ENCODE assay signal across 1 cellular context in genomic region chr4:129095811-129096454, GRCh38.
TF ChIP-seq lines count a peak whose summit lies in the region.

C4orf33 (plus strand) TSS chr4:129096152; CDS start chr4:129102611, 6,459 bp downstream.

TF ChIP-seq in K562, 482 proteins besides CTCF, POLR2A, EP300 and RAD21 (continued from another document):
- TF ChIP-seq TBL1XR1 (IDR thresholded peaks at IDR 0.05; ENCODE audit: low read length in 2 of 2) = no peak
- no peak for TF ChIP-seq ZNF239 (CRISPR knock-in tag; IDR thresholded peaks at IDR 0.05)
- peak; percentile 99 for TF ChIP-seq SPI1 (IDR thresholded peaks at IDR 0.05; ENCODE audit: borderline replicate concordance, low read depth, low read length)
- TF ChIP-seq TCF3 (CRISPR knock-in tag; IDR thresholded peaks at IDR 0.05) = no peak
- TF ChIP-seq PTBP1 (IDR thresholded peaks at IDR 0.05; ENCODE audit: low read depth, low read length) = no peak
- no peak for TF ChIP-seq CREB5 (CRISPR knock-in tag; IDR thresholded peaks at IDR 0.05)
- no peak for TF ChIP-seq HNRNPLL (IDR thresholded peaks at IDR 0.05; ENCODE audit: low read depth, low read length, poor library complexity, severe bottlenecking)
- TF ChIP-seq SIX5 (IDR thresholded peaks at IDR 0.05; ENCODE audit: borderline replicate concordance in 1 of 2, insufficient read depth in 1 of 2, low read depth in 1 of 2, low read length in 2 of 2) = no peak
- peak; percentile 74 for TF ChIP-seq ELF1 (tag; IDR thresholded peaks at IDR 0.05)
- TF ChIP-seq NKRF (IDR thresholded peaks at IDR 0.05; ENCODE audit: borderline replicate concordance) = peak; percentile 75
- peak; percentile 41; the same call in 1 of the 2 replicates for TF ChIP-seq PML (IDR thresholded peaks at IDR 0.05; ENCODE audit: low read length)
- no peak for TF ChIP-seq GATA2 (CRISPR knock-in tag; IDR thresholded peaks at IDR 0.05)
- no peak for TF ChIP-seq ARID4B (CRISPR knock-in tag; IDR thresholded peaks at IDR 0.05)
- TF ChIP-seq SNIP1 (IDR thresholded peaks at IDR 0.05; ENCODE audit: low read depth) = no peak
- TF ChIP-seq FOXJ3 (CRISPR knock-in tag; IDR thresholded peaks at IDR 0.05) = no peak
- TF ChIP-seq ZNF655 (CRISPR knock-in tag; IDR thresholded peaks at IDR 0.05) = no peak
- no peak for TF ChIP-seq ATF6 (CRISPR knock-in tag; IDR thresholded peaks at IDR 0.05)
- TF ChIP-seq E4F1 (CRISPR knock-in tag; IDR thresholded peaks at IDR 0.05; ENCODE audit: borderline replicate concordance) = no peak
- no peak for TF ChIP-seq ZNF668 (CRISPR knock-in tag; IDR thresholded peaks at IDR 0.05)
- TF ChIP-seq MNT (conservative IDR thresholded peaks at IDR 0.05) = peak; percentile 46 to 75
TF ChIP-seq in K562: peak in this region for 45.
